ENCODE assay signal across 2 cellular contexts in genomic region chr21:36922861-36923260, GRCh38.
TF ChIP-seq lines count a peak whose summit lies in the region.

No MANE protein-coding gene starts in this region.

TF ChIP-seq in GM23338, 12 proteins besides CTCF, POLR2A, EP300 and RAD21:
- TF ChIP-seq ETS1 (IDR thresholded peaks at IDR 0.05), result no peak
- no peak for TF ChIP-seq NANOG (IDR thresholded peaks at IDR 0.05; ENCODE audit: borderline replicate concordance)
- no peak for TF ChIP-seq ZNF462 (CRISPR knock-in tag; IDR thresholded peaks at IDR 0.05)
- no peak for TF ChIP-seq STAT1 (IDR thresholded peaks at IDR 0.05; ENCODE audit: unreplicated experiment)
- no peak for TF ChIP-seq EZH2 (IDR thresholded peaks at IDR 0.05; ENCODE audit: low read depth, unreplicated experiment)
- no peak for TF ChIP-seq POLR2AphosphoS5 (IDR thresholded peaks at IDR 0.05; ENCODE audit: low read depth)
- TF ChIP-seq ZNF114 (CRISPR knock-in tag; IDR thresholded peaks at IDR 0.05), result no peak
- TF ChIP-seq REST (IDR thresholded peaks at IDR 0.05; ENCODE audit: unreplicated experiment), result no peak
- no peak for TF ChIP-seq JUNB (IDR thresholded peaks at IDR 0.05; ENCODE audit: unreplicated experiment)
- no peak for TF ChIP-seq ZNF331 (CRISPR knock-in tag; IDR thresholded peaks at IDR 0.05; ENCODE audit: low read depth)
- no peak for TF ChIP-seq EZH2phosphoT487 (IDR thresholded peaks at IDR 0.05; ENCODE audit: unreplicated experiment)
- no peak for TF ChIP-seq CREB1 (CRISPR knock-in tag; IDR thresholded peaks at IDR 0.05; ENCODE audit: low read depth)

TF ChIP-seq in K562, 482 proteins besides CTCF, POLR2A, EP300 and RAD21:
- TF ChIP-seq ZBTB33 (CRISPR knock-in tag; IDR thresholded peaks at IDR 0.05), result peak; percentile 14; the same call in 1 of the 2 replicates
- TF ChIP-seq HNRNPH1 (optimal IDR thresholded peaks at IDR 0.05; ENCODE audit: low read depth, low read length), result no peak
TF ChIP-seq in K562: peak in this region for 1.
